Comparison of ENCODE assay signal across 15 cellular contexts in the genomic region with DNA sequence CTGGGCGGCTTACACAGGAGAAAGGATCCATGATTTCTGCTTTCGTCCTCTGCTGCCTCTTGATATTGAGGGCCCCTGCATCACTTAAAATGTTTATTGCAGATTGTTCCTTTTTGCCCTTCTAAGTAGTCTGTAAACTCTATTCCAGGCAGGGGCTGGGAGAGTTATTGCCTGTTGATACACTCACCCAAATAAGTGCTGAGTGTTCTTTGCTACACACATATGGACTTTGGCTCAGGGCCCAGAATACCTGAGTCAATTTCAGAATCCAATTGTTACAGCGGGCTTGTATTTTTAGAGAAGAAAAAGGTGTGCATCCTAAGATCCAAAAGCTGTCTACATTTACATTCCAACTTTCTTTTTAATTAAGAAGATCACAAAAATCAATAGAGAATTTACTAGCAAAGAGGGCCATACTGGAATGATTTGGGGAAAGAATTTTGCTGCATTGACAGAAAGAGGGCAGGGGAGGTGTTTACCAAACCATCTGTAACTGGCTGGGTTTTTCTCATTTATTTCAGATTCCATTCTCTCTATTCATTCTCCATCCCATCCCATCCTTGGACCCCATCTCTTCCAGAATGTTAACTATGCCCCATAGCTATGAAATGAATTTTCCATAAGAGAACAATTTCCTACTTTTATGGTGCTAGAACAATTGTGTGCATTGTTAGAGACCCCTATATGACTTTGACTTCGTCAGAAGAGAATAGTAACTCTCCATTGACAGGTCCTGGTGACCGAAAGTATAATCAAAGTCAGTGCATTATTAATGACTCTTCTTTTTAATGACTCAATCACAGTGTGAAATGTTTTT.
DNase-seq lines count a peak whose midpoint lies in the region; ATAC-seq, FAIRE-seq and TF ChIP-seq lines count a peak whose summit lies in the region.
"Had no signal": no experiment of that assay in that cellular context is flagged by ENCODE, and none has a peak within 500 bp of the region (broad histone marks: within the 10 kb centered on the region; RNA-seq: fewer than 3 reads in every experiment).

No MANE protein-coding gene starts in this region.

- WGBS in HepG2 (ENCODE audit: low lambda C conversion rate) = 36% methylated on average over 5 of the region's 5 CpGs

- TF ChIP-seq POLR2A in HepG2 (IDR thresholded peaks at IDR 0.05; ENCODE audit: insufficient read depth in 1 of 2, low read depth in 2 of 2, low read length in 2 of 2) = no peak

- H3K4me3 ChIP-seq in RWPE2 (ENCODE audit: severe bottlenecking) = no peak overlapping the region
- H3K4me3 ChIP-seq in HepG2 (replicated peaks in 1 of 3; ENCODE audit: insufficient read depth in 1 of 3, low read depth in 2 of 3, low read length in 3 of 3) = no peak overlapping the region
- no peak overlapping the region for H3K4me3 ChIP-seq in CD8-positive, alpha-beta T cell (ENCODE audit: low read depth, low read length)
- H3K4me3 ChIP-seq: gastroesophageal sphincter had no signal

- H3K27ac Mint-ChIP-seq in T-helper 17 cell = no peak overlapping the region
- no peak overlapping the region for H3K27ac Mint-ChIP-seq in CD8-positive, alpha-beta T cell
- H3K27ac Mint-ChIP-seq: activated B cell treated with CpG ODN at 0.5 μM for 24 hours; activated naive CD4-positive, alpha-beta T cell treated with anti-CD3 and anti-CD28 coated beads, Interleukin-2, amount 50 U/mL, for 72 hours; HFFc6; T-cell had no signal

- POLR2A ChIA-PET in HepG2 (lab: Yijun Ruan, JAX) = no interaction called here
- POLR2A ChIA-PET in CD8-positive, alpha-beta T cell (lab: Charles Lee) = no interaction called here

- FAIRE-seq in HepG2 (lab: Jason Lieb, UNC) = no peak
- FAIRE-seq: kidney had no signal

- in situ Hi-C loops in HepG2 (cut with HindIII; ENCODE audit: extremely low pct_ligation_motif_present, low pct_unique_long_range_greater_than_20kb) = no loop called here

- no peaks in the 10 kb centered on the region for H3K9me3 ChIP-seq in RWPE2 (ENCODE audit: severe bottlenecking)
- peaks cover 87% of the 10 kb centered on the region for H3K9me3 ChIP-seq in HepG2 (ENCODE audit: low read length)
- no peaks in the 10 kb centered on the region for H3K9me3 ChIP-seq in T-helper 17 cell (ENCODE audit: control insufficient read depth, low read length, poor library complexity, severe bottlenecking)
- no peaks in the 10 kb centered on the region for H3K9me3 ChIP-seq in CD8-positive, alpha-beta T cell (ENCODE audit: low read length)
- H3K9me3 ChIP-seq: gastroesophageal sphincter had no signal

- H3K36me3 Mint-ChIP-seq in T-helper 17 cell (ENCODE audit: low read depth) = no peaks in the 10 kb centered on the region
- H3K36me3 Mint-ChIP-seq in CD8-positive, alpha-beta T cell = no peaks in the 10 kb centered on the region
- H3K36me3 Mint-ChIP-seq: activated naive CD4-positive, alpha-beta T cell treated with anti-CD3 and anti-CD28 coated beads, Interleukin-2, amount 50 U/mL, for 72 hours; T-cell had no signal

- H2AFZ ChIP-seq in HepG2 (ENCODE audit: low read length) = no peak overlapping the region

- ATAC-seq in RWPE2 (ENCODE audit: low read depth) = peak; percentile 85
- ATAC-seq in HepG2 = no peak
- no peak for ATAC-seq in T-helper 17 cell
- no peak for ATAC-seq in CD8-positive, alpha-beta T cell
- ATAC-seq: activated naive CD4-positive, alpha-beta T cell treated with anti-CD3 and anti-CD28 coated beads, Interleukin-2, amount 50 U/mL, for 72 hours; gastroesophageal sphincter; T-cell had no signal

- intact Hi-C loops in HepG2 (cut with micrococcal nuclease; ENCODE audit: unreplicated experiment) = no loop called here
- intact Hi-C loops in CD8-positive, alpha-beta T cell (cut with DNase I, micrococcal nuclease) = no loop called here

- H3K4me3 Mint-ChIP-seq in T-helper 17 cell = no peak overlapping the region
- no peak overlapping the region for H3K4me3 Mint-ChIP-seq in CD8-positive, alpha-beta T cell
- H3K4me3 Mint-ChIP-seq: activated B cell treated with CpG ODN at 0.5 μM for 24 hours, HFFc6, T-cell had no signal

- H3K27me3 ChIP-seq in RWPE2 (ENCODE audit: insufficient read depth, poor library complexity, severe bottlenecking) (no peaks in the 10 kb centered on the region), HepG2 (ENCODE audit: control insufficient read depth in 1 of 2, insufficient read depth in 2 of 2, low read length in 2 of 2) (no peaks in the 10 kb centered on the region)
- no peaks in the 10 kb centered on the region for H3K27me3 ChIP-seq in CD8-positive, alpha-beta T cell (ENCODE audit: insufficient read depth, low read length)
- H3K27me3 ChIP-seq: gastroesophageal sphincter had no signal

- DNase-seq in COR-L47 (lab: John Stamatoyannopoulos, UW) = peak; percentile 69
- DNase-seq in NCI-H128 (lab: John Stamatoyannopoulos, UW; ENCODE audit: unreplicated experiment) = peak; percentile 68
- no peak for DNase-seq in RWPE2 (ENCODE audit: low spot score)
- no peak for DNase-seq in HepG2 (ENCODE audit: low spot score)
- DNase-seq in activated CD4-positive, alpha-beta T cell treated with anti-CD3 and anti-CD28 coated beads for 1 hour = no peak
- DNase-seq in RKO (ENCODE audit: low spot score) = no peak
- DNase-seq in T-helper 17 cell = no peak
- no peak for DNase-seq in CD8-positive, alpha-beta T cell
- DNase-seq: activated B cell treated with CpG ODN at 0.5 μM for 24 hours; HFFc6; kidney; stimulated activated CD4-positive, alpha-beta T cell treated with anti-CD3 and anti-CD28 coated beads, Interleukin-15, amount 100 ng/mL, for 24 hours; T-cell had no signal

- H3K9me3 Mint-ChIP-seq in CD8-positive, alpha-beta T cell = no peaks in the 10 kb centered on the region

- H3K27ac ChIP-seq in RWPE2 (ENCODE audit: poor library complexity, severe bottlenecking) (no peak overlapping the region), HepG2 (ENCODE audit: extremely low read length, insufficient read depth, low read length) (no peak overlapping the region)
- H3K27ac ChIP-seq in CD8-positive, alpha-beta T cell (ENCODE audit: low read depth, low read length) = no peak overlapping the region
- H3K27ac ChIP-seq: gastroesophageal sphincter had no signal

- no peaks in the 10 kb centered on the region for H3K79me2 ChIP-seq in HepG2 (ENCODE audit: insufficient read depth, low read length)

- no peak for TF ChIP-seq EP300 in HepG2 (IDR thresholded peaks at IDR 0.05; ENCODE audit: low read depth in 2 of 2, low read length in 2 of 2)
- TF ChIP-seq EP300 in HepG2 (CRISPR knock-in tag; IDR thresholded peaks at IDR 0.05; ENCODE audit: borderline replicate concordance) = no peak

- TF ChIP-seq RAD21 in HepG2 (CRISPR knock-in tag; IDR thresholded peaks at IDR 0.05) = no peak

- no TSS peak for BruUV-seq in HepG2 (replicated peaks; lab: Mats Ljungman, UMichigan)

- H4K20me1 ChIP-seq in HepG2 (ENCODE audit: insufficient read depth, low read length) = no peaks in the 10 kb centered on the region

- TF ChIP-seq CTCF in RWPE2 (IDR thresholded peaks at IDR 0.05; ENCODE audit: poor library complexity, severe bottlenecking) (no peak), HepG2 (CRISPR knock-in tag; IDR thresholded peaks at IDR 0.05) (no peak)
- no peak for TF ChIP-seq CTCF in CD8-positive, alpha-beta T cell (IDR thresholded peaks at IDR 0.05)

- H3K4me1 ChIP-seq in RWPE2 (ENCODE audit: insufficient read depth, poor library complexity, severe bottlenecking) (no peaks in the 10 kb centered on the region), HepG2 (ENCODE audit: insufficient read depth, low read length) (no peaks in the 10 kb centered on the region)
- H3K4me1 ChIP-seq in CD8-positive, alpha-beta T cell (ENCODE audit: insufficient read depth, low read length) = no peaks in the 10 kb centered on the region
- H3K4me1 ChIP-seq: gastroesophageal sphincter had no signal

- no peak overlapping the region for H3K4me2 ChIP-seq in HepG2 (ENCODE audit: low read depth, low read length)

- no peak overlapping the region for H3K9ac ChIP-seq in HepG2 (ENCODE audit: insufficient read depth, low read depth, low read length)

- CTCF ChIA-PET in HepG2 (lab: Yijun Ruan, JAX; ENCODE audit: low intra/inter-chr PET ratio, low total read pairs) = no interaction called here
- CTCF ChIA-PET in CD8-positive, alpha-beta T cell (lab: Charles Lee) = no interaction called here

- H3K4me1 Mint-ChIP-seq in T-helper 17 cell = no peaks in the 10 kb centered on the region
- no peaks in the 10 kb centered on the region for H3K4me1 Mint-ChIP-seq in CD8-positive, alpha-beta T cell (ENCODE audit: low read depth)
- H3K4me1 Mint-ChIP-seq: activated B cell treated with CpG ODN at 0.5 μM for 24 hours, T-cell had no signal

- no peaks in the 10 kb centered on the region for H3K36me3 ChIP-seq in RWPE2 (ENCODE audit: low read depth)
- H3K36me3 ChIP-seq in HepG2 (replicated peaks in 1 of 2; ENCODE audit: control insufficient read depth in 1 of 2, insufficient read depth in 2 of 2, low read length in 2 of 2) = no peaks in the 10 kb centered on the region
- no peaks in the 10 kb centered on the region for H3K36me3 ChIP-seq in CD8-positive, alpha-beta T cell (ENCODE audit: insufficient read depth, low read length)
- H3K36me3 ChIP-seq: gastroesophageal sphincter had no signal

- no peaks in the 10 kb centered on the region for H3K27me3 Mint-ChIP-seq in T-helper 17 cell
- no peaks in the 10 kb centered on the region for H3K27me3 Mint-ChIP-seq in CD8-positive, alpha-beta T cell (ENCODE audit: low read depth)
- H3K27me3 Mint-ChIP-seq: activated B cell treated with CpG ODN at 0.5 μM for 24 hours, T-cell had no signal

TF ChIP-seq in HepG2, 621 proteins besides CTCF, POLR2A, EP300 and RAD21 (continues in another document):
- TF ChIP-seq GTF3A (CRISPR knock-in tag; conservative IDR thresholded peaks at IDR 0.05) (no peak), PAX8 (CRISPR knock-in tag; IDR thresholded peaks at IDR 0.05; ENCODE audit: borderline replicate concordance) (no peak), MAFF (IDR thresholded peaks at IDR 0.05; ENCODE audit: low read depth, low read length) (peak; percentile 42), MAFK (conservative IDR thresholded peaks at IDR 0.05 in 1 of 2, IDR thresholded peaks at IDR 0.05 in 1 of 2; ENCODE audit: low read length in 2 of 2) (peak; percentile 58 to 59), ZKSCAN5 (CRISPR knock-in tag; IDR thresholded peaks at IDR 0.05) (no peak), NFKBIZ (CRISPR knock-in tag; IDR thresholded peaks at IDR 0.05) (no peak), GATAD2A (CRISPR knock-in tag; IDR thresholded peaks at IDR 0.05) (no peak), MIER2 (CRISPR knock-in tag; IDR thresholded peaks at IDR 0.05) (no peak), ZNF275 (CRISPR knock-in tag; IDR thresholded peaks at IDR 0.05; ENCODE audit: borderline replicate concordance) (no peak)

Comparison
In these comparisons a context has a peak if more than half of its experiments do, and no peak if none do; other contexts are left out.
1. DNase-seq: peak in COR-L47 (single experiment) and NCI-H128 (single experiment); none in RWPE2 (single experiment), HepG2 (single experiment), activated CD4-positive, alpha-beta T cell treated with anti-CD3 and anti-CD28 coated beads for 1 hour (single experiment), RKO (single experiment), T-helper 17 cell (0 of 3) and CD8-positive, alpha-beta T cell (0 of 7).